ENCODE assay signal across 13 cellular contexts in genomic region chr16:62034236-62035114, GRCh38. TPM values are rescaled to one million over a fixed set of nuclear protein-coding genes. Genes with fewer than 3 reads are reported as not detected.
DNase-seq lines count a peak whose midpoint lies in the region; ATAC-seq and TF ChIP-seq lines count a peak whose summit lies in the region.
"Had no signal": no experiment of that assay in that cellular context is flagged by ENCODE, and none has a peak within 500 bp of the region (broad histone marks: within the 10 kb centered on the region; RNA-seq: fewer than 3 reads in every experiment).

No MANE protein-coding gene starts in this region.

- no peak for TF ChIP-seq POLR2A in suprapubic skin (IDR thresholded peaks at IDR 0.05)

- H3K4me1 ChIP-seq in mesodermal cell (ENCODE audit: control insufficient read depth, insufficient read depth, low read length, poor library complexity, severe bottlenecking) (peaks cover 19% of the 10 kb centered on the region), suprapubic skin (peaks cover 18% of the 10 kb centered on the region), SJCRH30 (no peaks in the 10 kb centered on the region)

- DNase-seq in DMS 273 (lab: John Stamatoyannopoulos, UW; ENCODE audit: unreplicated experiment) (peak; percentile 53), DMS 273 treated with DMSO at 0.1 percent for 48 hours (lab: John Stamatoyannopoulos, UW) (no peak), coronary artery (ENCODE audit: low spot score) (no peak), suprapubic skin (ENCODE audit: low spot score in 2 of 2) (no peak), SJCRH30 (no peak)
- DNase-seq: activated CD8-positive, alpha-beta T cell treated with anti-CD3 and anti-CD28 coated beads, Interleukin-2, amount 10 ng/mL, durations not matched to agents 7 days and 5 days; GDM1; IMR-90 had no signal

- no peaks in the 10 kb centered on the region for H3K36me3 ChIP-seq in mesodermal cell (ENCODE audit: control insufficient read depth, insufficient read depth, low read length)
- no peaks in the 10 kb centered on the region for H3K36me3 ChIP-seq in suprapubic skin
- H3K36me3 ChIP-seq in SJCRH30, result no peaks in the 10 kb centered on the region
- H3K36me3 ChIP-seq: spleen had no signal

- no peaks in the 10 kb centered on the region for H3K9me3 ChIP-seq in mesodermal cell (ENCODE audit: control insufficient read depth, low read length)
- H3K9me3 ChIP-seq in suprapubic skin, result no peaks in the 10 kb centered on the region
- H3K9me3 ChIP-seq in SJCRH30 (replicated peaks), result no peaks in the 10 kb centered on the region

- no peak for ATAC-seq in HG03159 (IDR thresholded peaks at IDR 0.05; ENCODE audit: unreplicated experiment)
- ATAC-seq in HG02973 (IDR thresholded peaks at IDR 0.05; ENCODE audit: unreplicated experiment), result no peak
- ATAC-seq: activated CD8-positive, alpha-beta T cell treated with anti-CD3 and anti-CD28 coated beads, Interleukin-2, amount 10 ng/mL, durations not matched to agents 7 days and 5 days had no signal

- no peak for TF ChIP-seq EP300 in suprapubic skin (IDR thresholded peaks at IDR 0.05)

- WGBS in mesodermal cell (ENCODE audit: insufficient coverage in 2 of 2), 2 experiments, result 0 to 1% methylated on average over 18 to 25 of the region's 32 CpGs
- WGBS in suprapubic skin, result 5% methylated on average over 31 of the region's 32 CpGs

- H3K27ac ChIP-seq in coronary artery (no peak overlapping the region), mesodermal cell (ENCODE audit: low read depth, low read length, severe bottlenecking) (no peak overlapping the region), suprapubic skin (no peak overlapping the region), SJCRH30 (no peak overlapping the region)
- H3K27ac ChIP-seq: 22Rv1, spleen had no signal

- peaks cover 58% of the 10 kb centered on the region for H3K27me3 ChIP-seq in suprapubic skin
- peaks cover 3% of the 10 kb centered on the region; the same call in 1 of the 2 replicates for H3K27me3 ChIP-seq in SJCRH30

- H3K4me3 ChIP-seq in coronary artery (peak overlapping the region; percentile 59), mesodermal cell (ENCODE audit: extremely low read depth, insufficient read depth, low read length, poor library complexity, severe bottlenecking) (peak overlapping the region; percentile 53), suprapubic skin (peak overlapping the region; percentile 22), SJCRH30 (no peak overlapping the region)

- no peak for TF ChIP-seq CTCF in coronary artery (IDR thresholded peaks at IDR 0.05)
- no peak for TF ChIP-seq CTCF in suprapubic skin (IDR thresholded peaks at IDR 0.05)

RNA-seq across cellular contexts. Expression of gene CDH8, which starts 1.8 kb away (rescaled TPM):
- 7.9 TPM for polyA plus RNA-seq in mesodermal cell (2013, experiment 1 of 2)
- 6.8 TPM for polyA plus RNA-seq in mesodermal cell (2013, experiment 2 of 2)
- total RNA-seq in suprapubic skin, result 1 to 10 TPM in 2 of 4 donors, under 1 TPM in 1, not detected in 1; 0.42 to 5.8 (median 2.2) TPM
- total RNA-seq in SJCRH30 (2014; rRNA removed; shearing (Covaris generic)), result not detected in 2 replicates
- total RNA-seq: activated CD8-positive, alpha-beta T cell treated with anti-CD3 and anti-CD28 coated beads, Interleukin-2, amount 10 ng/mL, durations not matched to agents 7 days and 5 days; IMR-90 had no signal
- polyA plus RNA-seq: IMR-90 had no signal
